ENCODE assay signal across 1 cellular context in the genomic region with DNA sequence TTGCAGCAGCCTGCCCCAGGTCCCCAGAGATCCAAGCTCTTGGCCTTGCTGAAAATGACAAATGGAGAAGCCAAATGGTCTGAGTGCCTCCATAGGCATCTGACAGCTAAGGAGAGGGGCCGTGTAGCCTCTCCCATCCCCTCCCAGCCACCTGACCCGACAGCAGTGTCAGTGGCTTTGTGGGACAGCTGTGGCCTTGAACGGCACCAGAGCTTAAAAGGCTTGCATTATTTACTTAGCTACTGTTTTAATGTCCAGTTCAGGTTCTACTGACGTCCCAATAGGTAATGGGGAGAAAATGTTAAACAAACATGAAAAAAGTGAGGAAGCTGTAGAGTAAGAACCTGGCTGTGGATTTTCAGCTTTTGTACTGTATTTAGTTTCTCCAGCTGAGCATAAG.
TF ChIP-seq lines count a peak whose summit lies in the region.

No MANE protein-coding gene starts in this region.

TF ChIP-seq in HepG2, 621 proteins besides CTCF, POLR2A, EP300 and RAD21 (continued from another document and continues in another):
- TF ChIP-seq, protein P1, sequence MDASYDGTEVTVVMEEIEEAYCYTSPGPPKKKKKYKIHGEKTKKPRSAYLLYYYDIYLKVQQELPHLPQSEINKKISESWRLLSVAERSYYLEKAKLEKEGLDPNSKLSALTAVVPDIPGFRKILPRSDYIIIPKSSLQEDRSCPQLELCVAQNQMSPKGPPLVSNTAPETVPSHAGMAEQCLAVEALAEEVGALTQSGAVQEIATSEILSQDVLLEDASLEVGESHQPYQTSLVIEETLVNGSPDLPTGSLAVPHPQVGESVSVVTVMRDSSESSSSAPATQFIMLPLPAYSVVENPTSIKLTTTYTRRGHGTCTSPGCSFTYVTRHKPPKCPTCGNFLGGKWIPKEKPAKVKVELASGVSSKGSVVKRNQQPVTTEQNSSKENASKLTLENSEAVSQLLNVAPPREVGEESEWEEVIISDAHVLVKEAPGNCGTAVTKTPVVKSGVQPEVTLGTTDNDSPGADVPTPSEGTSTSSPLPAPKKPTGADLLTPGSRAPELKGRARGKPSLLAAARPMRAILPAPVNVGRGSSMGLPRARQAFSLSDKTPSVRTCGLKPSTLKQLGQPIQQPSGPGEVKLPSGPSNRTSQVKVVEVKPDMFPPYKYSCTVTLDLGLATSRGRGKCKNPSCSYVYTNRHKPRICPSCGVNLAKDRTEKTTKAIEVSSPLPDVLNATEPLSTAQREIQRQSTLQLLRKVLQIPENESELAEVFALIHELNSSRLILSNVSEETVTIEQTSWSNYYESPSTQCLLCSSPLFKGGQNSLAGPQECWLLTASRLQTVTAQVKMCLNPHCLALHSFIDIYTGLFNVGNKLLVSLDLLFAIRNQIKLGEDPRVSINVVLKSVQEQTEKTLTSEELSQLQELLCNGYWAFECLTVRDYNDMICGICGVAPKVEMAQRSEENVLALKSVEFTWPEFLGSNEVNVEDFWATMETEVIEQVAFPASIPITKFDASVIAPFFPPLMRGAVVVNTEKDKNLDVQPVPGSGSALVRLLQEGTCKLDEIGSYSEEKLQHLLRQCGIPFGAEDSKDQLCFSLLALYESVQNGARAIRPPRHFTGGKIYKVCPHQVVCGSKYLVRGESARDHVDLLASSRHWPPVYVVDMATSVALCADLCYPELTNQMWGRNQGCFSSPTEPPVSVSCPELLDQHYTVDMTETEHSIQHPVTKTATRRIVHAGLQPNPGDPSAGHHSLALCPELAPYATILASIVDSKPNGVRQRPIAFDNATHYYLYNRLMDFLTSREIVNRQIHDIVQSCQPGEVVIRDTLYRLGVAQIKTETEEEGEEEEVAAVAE (CRISPR knock-in tag; IDR thresholded peaks at IDR 0.05; ENCODE audit: borderline replicate concordance), result no peak
- no peak for TF ChIP-seq SRSF1 (optimal IDR thresholded peaks at IDR 0.05; ENCODE audit: low read depth, low read length)
- TF ChIP-seq ZNF749 (CRISPR knock-in tag; IDR thresholded peaks at IDR 0.05; ENCODE audit: borderline replicate concordance), result no peak
- TF ChIP-seq HNRNPK (IDR thresholded peaks at IDR 0.05; ENCODE audit: low read depth, low read length, poor library complexity, severe bottlenecking), result no peak
- TF ChIP-seq, protein P2, sequence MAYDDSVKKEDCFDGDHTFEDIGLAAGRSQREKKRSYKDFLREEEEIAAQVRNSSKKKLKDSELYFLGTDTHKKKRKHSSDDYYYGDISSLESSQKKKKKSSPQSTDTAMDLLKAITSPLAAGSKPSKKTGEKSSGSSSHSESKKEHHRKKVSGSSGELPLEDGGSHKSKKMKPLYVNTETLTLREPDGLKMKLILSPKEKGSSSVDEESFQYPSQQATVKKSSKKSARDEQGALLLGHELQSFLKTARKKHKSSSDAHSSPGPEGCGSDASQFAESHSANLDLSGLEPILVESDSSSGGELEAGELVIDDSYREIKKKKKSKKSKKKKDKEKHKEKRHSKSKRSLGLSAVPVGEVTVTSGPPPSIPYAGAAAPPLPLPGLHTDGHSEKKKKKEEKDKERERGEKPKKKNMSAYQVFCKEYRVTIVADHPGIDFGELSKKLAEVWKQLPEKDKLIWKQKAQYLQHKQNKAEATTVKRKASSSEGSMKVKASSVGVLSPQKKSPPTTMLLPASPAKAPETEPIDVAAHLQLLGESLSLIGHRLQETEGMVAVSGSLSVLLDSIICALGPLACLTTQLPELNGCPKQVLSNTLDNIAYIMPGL (CRISPR knock-in tag; IDR thresholded peaks at IDR 0.05; ENCODE audit: borderline replicate concordance in 1 of 2, low read depth in 1 of 2), result no peak
- TF ChIP-seq, protein P3, sequence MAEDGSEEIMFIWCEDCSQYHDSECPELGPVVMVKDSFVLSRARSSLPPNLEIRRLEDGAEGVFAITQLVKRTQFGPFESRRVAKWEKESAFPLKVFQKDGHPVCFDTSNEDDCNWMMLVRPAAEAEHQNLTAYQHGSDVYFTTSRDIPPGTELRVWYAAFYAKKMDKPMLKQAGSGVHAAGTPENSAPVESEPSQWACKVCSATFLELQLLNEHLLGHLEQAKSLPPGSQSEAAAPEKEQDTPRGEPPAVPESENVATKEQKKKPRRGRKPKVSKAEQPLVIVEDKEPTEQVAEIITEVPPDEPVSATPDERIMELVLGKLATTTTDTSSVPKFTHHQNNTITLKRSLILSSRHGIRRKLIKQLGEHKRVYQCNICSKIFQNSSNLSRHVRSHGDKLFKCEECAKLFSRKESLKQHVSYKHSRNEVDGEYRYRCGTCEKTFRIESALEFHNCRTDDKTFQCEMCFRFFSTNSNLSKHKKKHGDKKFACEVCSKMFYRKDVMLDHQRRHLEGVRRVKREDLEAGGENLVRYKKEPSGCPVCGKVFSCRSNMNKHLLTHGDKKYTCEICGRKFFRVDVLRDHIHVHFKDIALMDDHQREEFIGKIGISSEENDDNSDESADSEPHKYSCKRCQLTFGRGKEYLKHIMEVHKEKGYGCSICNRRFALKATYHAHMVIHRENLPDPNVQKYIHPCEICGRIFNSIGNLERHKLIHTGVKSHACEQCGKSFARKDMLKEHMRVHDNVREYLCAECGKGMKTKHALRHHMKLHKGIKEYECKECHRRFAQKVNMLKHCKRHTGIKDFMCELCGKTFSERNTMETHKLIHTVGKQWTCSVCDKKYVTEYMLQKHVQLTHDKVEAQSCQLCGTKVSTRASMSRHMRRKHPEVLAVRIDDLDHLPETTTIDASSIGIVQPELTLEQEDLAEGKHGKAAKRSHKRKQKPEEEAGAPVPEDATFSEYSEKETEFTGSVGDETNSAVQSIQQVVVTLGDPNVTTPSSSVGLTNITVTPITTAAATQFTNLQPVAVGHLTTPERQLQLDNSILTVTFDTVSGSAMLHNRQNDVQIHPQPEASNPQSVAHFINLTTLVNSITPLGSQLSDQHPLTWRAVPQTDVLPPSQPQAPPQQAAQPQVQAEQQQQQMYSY (CRISPR knock-in tag; IDR thresholded peaks at IDR 0.05), result no peak
- no peak for TF ChIP-seq ZNF205 (CRISPR knock-in tag; IDR thresholded peaks at IDR 0.05)
- no peak for TF ChIP-seq NR2F2 (IDR thresholded peaks at IDR 0.05; ENCODE audit: borderline replicate concordance, low read depth)
- TF ChIP-seq, protein P4, sequence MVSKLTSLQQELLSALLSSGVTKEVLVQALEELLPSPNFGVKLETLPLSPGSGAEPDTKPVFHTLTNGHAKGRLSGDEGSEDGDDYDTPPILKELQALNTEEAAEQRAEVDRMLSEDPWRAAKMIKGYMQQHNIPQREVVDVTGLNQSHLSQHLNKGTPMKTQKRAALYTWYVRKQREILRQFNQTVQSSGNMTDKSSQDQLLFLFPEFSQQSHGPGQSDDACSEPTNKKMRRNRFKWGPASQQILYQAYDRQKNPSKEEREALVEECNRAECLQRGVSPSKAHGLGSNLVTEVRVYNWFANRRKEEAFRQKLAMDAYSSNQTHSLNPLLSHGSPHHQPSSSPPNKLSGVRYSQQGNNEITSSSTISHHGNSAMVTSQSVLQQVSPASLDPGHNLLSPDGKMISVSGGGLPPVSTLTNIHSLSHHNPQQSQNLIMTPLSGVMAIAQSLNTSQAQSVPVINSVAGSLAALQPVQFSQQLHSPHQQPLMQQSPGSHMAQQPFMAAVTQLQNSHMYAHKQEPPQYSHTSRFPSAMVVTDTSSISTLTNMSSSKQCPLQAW (CRISPR knock-in tag; IDR thresholded peaks at IDR 0.05), result no peak
- no peak for TF ChIP-seq ZNF431 (CRISPR knock-in tag; IDR thresholded peaks at IDR 0.05; ENCODE audit: borderline replicate concordance, low read depth)
- TF ChIP-seq ASH2L (IDR thresholded peaks at IDR 0.05; ENCODE audit: insufficient read length, low read depth, low read length), result peak; percentile 37
- TF ChIP-seq SMYD3 (CRISPR knock-in tag; IDR thresholded peaks at IDR 0.05), result no peak
- no peak for TF ChIP-seq ZSCAN25 (CRISPR knock-in tag; IDR thresholded peaks at IDR 0.05)
- TF ChIP-seq, protein P5, sequence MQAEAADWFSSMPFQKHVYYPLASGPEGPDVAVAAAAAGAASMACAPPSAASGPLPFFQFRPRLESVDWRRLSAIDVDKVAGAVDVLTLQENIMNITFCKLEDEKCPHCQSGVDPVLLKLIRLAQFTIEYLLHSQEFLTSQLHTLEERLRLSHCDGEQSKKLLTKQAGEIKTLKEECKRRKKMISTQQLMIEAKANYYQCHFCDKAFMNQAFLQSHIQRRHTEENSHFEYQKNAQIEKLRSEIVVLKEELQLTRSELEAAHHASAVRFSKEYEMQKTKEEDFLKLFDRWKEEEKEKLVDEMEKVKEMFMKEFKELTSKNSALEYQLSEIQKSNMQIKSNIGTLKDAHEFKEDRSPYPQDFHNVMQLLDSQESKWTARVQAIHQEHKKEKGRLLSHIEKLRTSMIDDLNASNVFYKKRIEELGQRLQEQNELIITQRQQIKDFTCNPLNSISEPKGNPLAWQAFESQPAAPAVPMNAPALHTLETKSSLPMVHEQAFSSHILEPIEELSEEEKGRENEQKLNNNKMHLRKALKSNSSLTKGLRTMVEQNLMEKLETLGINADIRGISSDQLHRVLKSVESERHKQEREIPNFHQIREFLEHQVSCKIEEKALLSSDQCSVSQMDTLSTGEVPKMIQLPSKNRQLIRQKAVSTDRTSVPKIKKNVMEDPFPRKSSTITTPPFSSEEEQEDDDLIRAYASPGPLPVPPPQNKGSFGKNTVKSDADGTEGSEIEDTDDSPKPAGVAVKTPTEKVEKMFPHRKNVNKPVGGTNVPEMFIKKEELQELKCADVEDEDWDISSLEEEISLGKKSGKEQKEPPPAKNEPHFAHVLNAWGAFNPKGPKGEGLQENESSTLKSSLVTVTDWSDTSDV (CRISPR knock-in tag; IDR thresholded peaks at IDR 0.05), result no peak
- TF ChIP-seq, protein P6, sequence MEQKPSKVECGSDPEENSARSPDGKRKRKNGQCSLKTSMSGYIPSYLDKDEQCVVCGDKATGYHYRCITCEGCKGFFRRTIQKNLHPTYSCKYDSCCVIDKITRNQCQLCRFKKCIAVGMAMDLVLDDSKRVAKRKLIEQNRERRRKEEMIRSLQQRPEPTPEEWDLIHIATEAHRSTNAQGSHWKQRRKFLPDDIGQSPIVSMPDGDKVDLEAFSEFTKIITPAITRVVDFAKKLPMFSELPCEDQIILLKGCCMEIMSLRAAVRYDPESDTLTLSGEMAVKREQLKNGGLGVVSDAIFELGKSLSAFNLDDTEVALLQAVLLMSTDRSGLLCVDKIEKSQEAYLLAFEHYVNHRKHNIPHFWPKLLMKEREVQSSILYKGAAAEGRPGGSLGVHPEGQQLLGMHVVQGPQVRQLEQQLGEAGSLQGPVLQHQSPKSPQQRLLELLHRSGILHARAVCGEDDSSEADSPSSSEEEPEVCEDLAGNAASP (CRISPR knock-in tag; IDR thresholded peaks at IDR 0.05; ENCODE audit: borderline replicate concordance), result peak; percentile 88
- TF ChIP-seq ZNF496 (CRISPR knock-in tag; IDR thresholded peaks at IDR 0.05; ENCODE audit: insufficient replicate concordance), result no peak
- TF ChIP-seq PHB2 (IDR thresholded peaks at IDR 0.05; ENCODE audit: partially characterized antibody), result no peak
- TF ChIP-seq, protein P7, sequence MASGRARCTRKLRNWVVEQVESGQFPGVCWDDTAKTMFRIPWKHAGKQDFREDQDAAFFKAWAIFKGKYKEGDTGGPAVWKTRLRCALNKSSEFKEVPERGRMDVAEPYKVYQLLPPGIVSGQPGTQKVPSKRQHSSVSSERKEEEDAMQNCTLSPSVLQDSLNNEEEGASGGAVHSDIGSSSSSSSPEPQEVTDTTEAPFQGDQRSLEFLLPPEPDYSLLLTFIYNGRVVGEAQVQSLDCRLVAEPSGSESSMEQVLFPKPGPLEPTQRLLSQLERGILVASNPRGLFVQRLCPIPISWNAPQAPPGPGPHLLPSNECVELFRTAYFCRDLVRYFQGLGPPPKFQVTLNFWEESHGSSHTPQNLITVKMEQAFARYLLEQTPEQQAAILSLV (CRISPR knock-in tag; IDR thresholded peaks at IDR 0.05; ENCODE audit: borderline replicate concordance), result no peak
- no peak for TF ChIP-seq SRSF9 (IDR thresholded peaks at IDR 0.05; ENCODE audit: borderline replicate concordance, insufficient read depth, low read depth, low read length, poor library complexity, severe bottlenecking)
- peak; percentile 62 for TF ChIP-seq NCOA2 (CRISPR knock-in tag; IDR thresholded peaks at IDR 0.05)
- TF ChIP-seq, protein P8, sequence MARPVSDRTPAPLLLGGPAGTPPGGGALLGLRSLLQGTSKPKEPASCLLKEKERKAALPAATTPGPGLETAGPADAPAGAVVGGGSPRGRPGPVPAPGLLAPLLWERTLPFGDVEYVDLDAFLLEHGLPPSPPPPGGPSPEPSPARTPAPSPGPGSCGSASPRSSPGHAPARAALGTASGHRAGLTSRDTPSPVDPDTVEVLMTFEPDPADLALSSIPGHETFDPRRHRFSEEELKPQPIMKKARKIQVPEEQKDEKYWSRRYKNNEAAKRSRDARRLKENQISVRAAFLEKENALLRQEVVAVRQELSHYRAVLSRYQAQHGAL (CRISPR knock-in tag; IDR thresholded peaks at IDR 0.05; ENCODE audit: not compliant biosample characterization), result no peak
- no peak for TF ChIP-seq KLF13 (CRISPR knock-in tag; IDR thresholded peaks at IDR 0.05)
- TF ChIP-seq ZNF484 (CRISPR knock-in tag; IDR thresholded peaks at IDR 0.05; ENCODE audit: borderline replicate concordance, low read depth), result no peak
- TF ChIP-seq ZNF572 (CRISPR knock-in tag; IDR thresholded peaks at IDR 0.05), result no peak
- no peak for TF ChIP-seq ATF7 (IDR thresholded peaks at IDR 0.05)
- no peak for TF ChIP-seq ATF7 (CRISPR knock-in tag; IDR thresholded peaks at IDR 0.05)
- TF ChIP-seq KDM2A (CRISPR knock-in tag; IDR thresholded peaks at IDR 0.05; ENCODE audit: borderline replicate concordance, low read depth), result 0 out of 2 replicates have a peak, but pooled peaks have one; percentile 38
- no peak for TF ChIP-seq ZNF121 (CRISPR knock-in tag; IDR thresholded peaks at IDR 0.05)
- TF ChIP-seq ZNF331 (CRISPR knock-in tag; IDR thresholded peaks at IDR 0.05), result peak; percentile 48; the same call in 1 of the 2 replicates
- TF ChIP-seq ZNF746 (CRISPR knock-in tag; IDR thresholded peaks at IDR 0.05), result no peak
- no peak for TF ChIP-seq LCORL (IDR thresholded peaks at IDR 0.05)
- no peak for TF ChIP-seq LCORL (CRISPR knock-in tag; IDR thresholded peaks at IDR 0.05)
- TF ChIP-seq, protein P9, sequence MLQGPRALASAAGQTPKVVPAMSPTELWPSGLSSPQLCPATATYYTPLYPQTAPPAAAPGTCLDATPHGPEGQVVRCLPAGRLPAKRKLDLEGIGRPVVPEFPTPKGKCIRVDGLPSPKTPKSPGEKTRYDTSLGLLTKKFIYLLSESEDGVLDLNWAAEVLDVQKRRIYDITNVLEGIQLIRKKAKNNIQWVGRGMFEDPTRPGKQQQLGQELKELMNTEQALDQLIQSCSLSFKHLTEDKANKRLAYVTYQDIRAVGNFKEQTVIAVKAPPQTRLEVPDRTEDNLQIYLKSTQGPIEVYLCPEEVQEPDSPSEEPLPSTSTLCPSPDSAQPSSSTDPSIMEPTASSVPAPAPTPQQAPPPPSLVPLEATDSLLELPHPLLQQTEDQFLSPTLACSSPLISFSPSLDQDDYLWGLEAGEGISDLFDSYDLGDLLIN (CRISPR knock-in tag; IDR thresholded peaks at IDR 0.05; ENCODE audit: borderline replicate concordance), result no peak
- TF ChIP-seq, protein P10, sequence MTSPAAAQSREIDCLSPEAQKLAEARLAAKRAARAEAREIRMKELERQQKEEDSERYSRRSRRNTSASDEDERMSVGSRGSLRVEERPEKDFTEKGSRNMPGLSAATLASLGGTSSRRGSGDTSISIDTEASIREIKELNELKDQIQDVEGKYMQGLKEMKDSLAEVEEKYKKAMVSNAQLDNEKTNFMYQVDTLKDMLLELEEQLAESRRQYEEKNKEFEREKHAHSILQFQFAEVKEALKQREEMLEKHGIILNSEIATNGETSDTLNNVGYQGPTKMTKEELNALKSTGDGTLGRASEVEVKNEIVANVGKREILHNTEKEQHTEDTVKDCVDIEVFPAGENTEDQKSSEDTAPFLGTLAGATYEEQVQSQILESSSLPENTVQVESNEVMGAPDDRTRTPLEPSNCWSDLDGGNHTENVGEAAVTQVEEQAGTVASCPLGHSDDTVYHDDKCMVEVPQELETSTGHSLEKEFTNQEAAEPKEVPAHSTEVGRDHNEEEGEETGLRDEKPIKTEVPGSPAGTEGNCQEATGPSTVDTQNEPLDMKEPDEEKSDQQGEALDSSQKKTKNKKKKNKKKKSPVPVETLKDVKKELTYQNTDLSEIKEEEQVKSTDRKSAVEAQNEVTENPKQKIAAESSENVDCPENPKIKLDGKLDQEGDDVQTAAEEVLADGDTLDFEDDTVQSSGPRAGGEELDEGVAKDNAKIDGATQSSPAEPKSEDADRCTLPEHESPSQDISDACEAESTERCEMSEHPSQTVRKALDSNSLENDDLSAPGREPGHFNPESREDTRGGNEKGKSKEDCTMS (CRISPR knock-in tag; conservative IDR thresholded peaks at IDR 0.05), result no peak
